ENCODE assay signal across 8 cellular contexts in genomic region chr5:102971693-102972293, GRCh38.
DNase-seq lines count a peak whose midpoint lies in the region; ATAC-seq and TF ChIP-seq lines count a peak whose summit lies in the region.

No MANE protein-coding gene starts in this region.

- DNase-seq in NCI-H1694 treated with DMSO at 0.1 percent for 48 hours (lab: John Stamatoyannopoulos, UW), result peak; percentile 42
- DNase-seq in NCI-H1694 (lab: John Stamatoyannopoulos, UW), result no peak
- peak; percentile 61 for DNase-seq in iris pigment epithelial cell (ENCODE audit: low read depth)
- DNase-seq in activated gamma-delta T cell treated with Interleukin-2 at 50 U/mL for 16 hours, result no peak

- ATAC-seq in HG03175 (IDR thresholded peaks at IDR 0.05; ENCODE audit: unreplicated experiment), result peak; percentile 43
- no peak for ATAC-seq in esophagus mucosa
- no peak for ATAC-seq in HG03378 (IDR thresholded peaks at IDR 0.05; ENCODE audit: unreplicated experiment)

- TF ChIP-seq CTCF in WI38 (IDR thresholded peaks at IDR 0.05; ENCODE audit: low read depth, low read length), result peak; percentile 36

- no peak overlapping the region for H3K4me3 ChIP-seq in WI38 (ENCODE audit: low read depth, low read length)

Comparison
In these comparisons a context has a peak if more than half of its experiments do, and no peak if none do; other contexts are left out.
1. DNase-seq: peak in NCI-H1694 treated with DMSO at 0.1 percent for 48 hours (single experiment) and iris pigment epithelial cell (single experiment); none in NCI-H1694 (single experiment) and activated gamma-delta T cell treated with Interleukin-2 at 50 U/mL for 16 hours (single experiment).